9 cellular contexts compared by ENCODE assay signal in the genomic region with DNA sequence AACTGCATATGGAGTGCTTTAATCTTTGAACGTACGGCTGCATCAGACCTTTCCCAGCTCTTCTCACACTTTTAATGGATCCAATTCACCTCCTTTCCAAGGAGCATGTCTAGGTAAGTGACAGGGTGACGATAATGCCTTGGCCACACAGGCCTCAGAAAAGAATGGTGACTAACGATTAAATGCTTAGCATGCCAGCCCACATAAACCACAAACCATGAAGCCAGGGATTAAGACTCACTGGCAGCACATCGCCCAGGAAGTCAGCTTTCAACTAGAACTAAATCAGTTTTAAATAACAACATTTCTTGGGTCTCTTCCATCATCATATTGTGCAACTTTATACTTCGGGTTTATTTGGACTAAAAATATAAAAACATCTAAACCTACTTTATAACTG. TPM values are rescaled to one million over a fixed set of nuclear protein-coding genes. Genes with fewer than 3 reads are reported as not detected.
DNase-seq lines count a peak whose midpoint lies in the region; ATAC-seq, FAIRE-seq and TF ChIP-seq lines count a peak whose summit lies in the region.
"Had no signal": no experiment of that assay in that cellular context is flagged by ENCODE, and none has a peak within 500 bp of the region (broad histone marks: within the 10 kb centered on the region; RNA-seq: fewer than 3 reads in every experiment).

No MANE protein-coding gene starts in this region.

- no peak overlapping the region for H3K4me3 Mint-ChIP-seq in osteocyte (ENCODE audit: unreplicated experiment)

- H3K4me1 Mint-ChIP-seq in osteocyte (ENCODE audit: unreplicated experiment), result peaks cover 26% of the 10 kb centered on the region

- H3K27ac ChIP-seq in brain microvascular endothelial cell, result peak overlapping the region; percentile 62
- H3K27ac ChIP-seq in substantia nigra (ENCODE audit: low read depth, low read length, poor library complexity, severe bottlenecking), result no peak overlapping the region

- in situ Hi-C loops in brain microvascular endothelial cell (cut with HindIII; ENCODE audit: low pct_ligation_motif_present, low sequenced_read_pairs), result no loop called here

- TF ChIP-seq CTCF in D721Med (IDR thresholded peaks at IDR 0.05; ENCODE audit: insufficient read depth, missing control alignments), result no peak
- no peak for TF ChIP-seq CTCF in brain microvascular endothelial cell (IDR thresholded peaks at IDR 0.05; ENCODE audit: low read depth, low read length, missing control alignments)
- TF ChIP-seq CTCF in osteocyte (IDR thresholded peaks at IDR 0.05), result no peak

- ATAC-seq in HG03280 (IDR thresholded peaks at IDR 0.05; ENCODE audit: unreplicated experiment) (no peak), HG03565 (IDR thresholded peaks at IDR 0.05; ENCODE audit: unreplicated experiment) (no peak)

- peak overlapping the region; percentile 70 for H3K27ac Mint-ChIP-seq in osteocyte (ENCODE audit: unreplicated experiment)

- H3K27me3 Mint-ChIP-seq in osteocyte (ENCODE audit: unreplicated experiment), result peaks cover 4% of the 10 kb centered on the region

- peak; percentile 41 for FAIRE-seq in D721Med (lab: Jason Lieb, UNC)
- peak; percentile 96 for FAIRE-seq in RCC 7860 (lab: Jason Lieb, UNC)
- FAIRE-seq: H1 had no signal

- no peaks in the 10 kb centered on the region for H3K9me3 Mint-ChIP-seq in osteocyte (ENCODE audit: unreplicated experiment)

- H3K36me3 Mint-ChIP-seq in osteocyte (ENCODE audit: unreplicated experiment), result no peaks in the 10 kb centered on the region

- DNase-seq in D721Med (ENCODE audit: insufficient read length, low spot score) (no peak), RCC 7860 (ENCODE audit: low spot score) (peak; percentile 89), brain microvascular endothelial cell (peak; percentile 88), osteocyte (ENCODE audit: extremely low spot score, unreplicated experiment) (no peak), substantia nigra (lab: John Stamatoyannopoulos, UW) (no peak), SK-N-DZ (ENCODE audit: low spot score) (no peak)

- no peaks in the 10 kb centered on the region for H3K36me3 ChIP-seq in brain microvascular endothelial cell (replicated peaks)

- H3K27me3 ChIP-seq in brain microvascular endothelial cell (replicated peaks), result no peaks in the 10 kb centered on the region

- no peak overlapping the region for H3K4me3 ChIP-seq in brain microvascular endothelial cell (ENCODE audit: low read depth, low read length)

RNA-seq across cellular contexts. Expression of gene INPP4B, which starts 28.7 kb away (rescaled TPM):
- 9.9 and 10.9 TPM in 2 replicates for total RNA-seq in osteocyte
- polyA plus RNA-seq in SK-N-DZ (2014; cell fraction: cytosol; rRNA removed), result 1.2 and 1.3 TPM in 2 replicates
- polyA plus RNA-seq in SK-N-DZ (2014; cell fraction: nucleus; rRNA removed), result 0.81 and 3.8 TPM in 2 replicates

Comparison
In these comparisons a context has a peak if more than half of its experiments do, and no peak if none do; other contexts are left out.
1. DNase-seq: peak in RCC 7860 (single experiment) and brain microvascular endothelial cell (single experiment); none in D721Med (single experiment), osteocyte (single experiment), substantia nigra (0 of 49) and SK-N-DZ (single experiment).